Comparison of ENCODE assay signal across 13 cellular contexts in genomic region chr1:178573330-178573729, GRCh38.
DNase-seq lines count a peak whose midpoint lies in the region; ATAC-seq, FAIRE-seq and TF ChIP-seq lines count a peak whose summit lies in the region.
"Had no signal": no experiment of that assay in that cellular context is flagged by ENCODE, and none has a peak within 500 bp of the region (broad histone marks: within the 10 kb centered on the region; RNA-seq: fewer than 3 reads in every experiment).

No MANE protein-coding gene starts in this region.

- ATAC-seq in GM21360 (IDR thresholded peaks at IDR 0.05; ENCODE audit: unreplicated experiment) (peak; percentile 66), HG03045 (IDR thresholded peaks at IDR 0.05; ENCODE audit: unreplicated experiment) (peak; percentile 58), left lung (no peak)

- H3K4me3 Mint-ChIP-seq in IgD-negative memory B cell (peak overlapping the region in 2 of 4 donors; percentile 30 to 31), Caco-2 (ENCODE audit: unreplicated experiment) (no peak overlapping the region), chondrocyte (ENCODE audit: unreplicated experiment) (no peak overlapping the region)
- H3K4me3 Mint-ChIP-seq: activated naive CD4-positive, alpha-beta T cell treated with anti-CD3 and anti-CD28 coated beads, Interleukin-2, amount 50 U/mL, for 24 hours had no signal

- H3K9me3 Mint-ChIP-seq in IgD-negative memory B cell: no peaks in the 10 kb centered on the region
- no peaks in the 10 kb centered on the region for H3K9me3 Mint-ChIP-seq in Caco-2 (ENCODE audit: unreplicated experiment)
- no peaks in the 10 kb centered on the region for H3K9me3 Mint-ChIP-seq in chondrocyte (ENCODE audit: low read depth)
- H3K9me3 Mint-ChIP-seq: activated naive CD4-positive, alpha-beta T cell treated with anti-CD3 and anti-CD28 coated beads, Interleukin-2, amount 50 U/mL, for 24 hours had no signal

- H3K4me1 Mint-ChIP-seq in IgD-negative memory B cell: peaks cover 46 to 65% (median 58%) of the 10 kb centered on the region in 3 donors
- no peaks in the 10 kb centered on the region for H3K4me1 Mint-ChIP-seq in Caco-2 (ENCODE audit: low read depth, unreplicated experiment)
- peaks cover 8% of the 10 kb centered on the region for H3K4me1 Mint-ChIP-seq in chondrocyte (ENCODE audit: low read depth)
- H3K4me1 Mint-ChIP-seq: activated naive CD4-positive, alpha-beta T cell treated with anti-CD3 and anti-CD28 coated beads, Interleukin-2, amount 50 U/mL, for 24 hours had no signal

- H3K4me3 ChIP-seq in left lung (no peak overlapping the region), Caco-2 (ENCODE audit: low read depth, low read length) (no peak overlapping the region)

- H3K36me3 ChIP-seq in left lung (no peaks in the 10 kb centered on the region), Caco-2 (ENCODE audit: control insufficient read depth, insufficient read depth, low read length) (no peaks in the 10 kb centered on the region)

- POLR2A ChIA-PET in Caco-2 (lab: Charles Lee): no interaction called here

- H3K27me3 Mint-ChIP-seq in IgD-negative memory B cell: no peaks in the 10 kb centered on the region
- H3K27me3 Mint-ChIP-seq in Caco-2 (ENCODE audit: insufficient read depth, unreplicated experiment): no peaks in the 10 kb centered on the region
- H3K27me3 Mint-ChIP-seq in chondrocyte (ENCODE audit: low read depth): no peaks in the 10 kb centered on the region
- H3K27me3 Mint-ChIP-seq: activated naive CD4-positive, alpha-beta T cell treated with anti-CD3 and anti-CD28 coated beads, Interleukin-2, amount 50 U/mL, for 24 hours had no signal

- DNase-seq in GM18507 (ENCODE audit: extremely low spot score, insufficient read length, low read depth) (peak; percentile 14), left lung (no peak), Caco-2 (no peak), chondrocyte (ENCODE audit: low spot score) (no peak), C1 segment of cervical spinal cord (lab: John Stamatoyannopoulos, UW) (no peak)
- DNase-seq: NCI-H345; RPMI8226; stimulated activated naive CD4-positive, alpha-beta T cell had no signal

- H3K36me3 Mint-ChIP-seq in IgD-negative memory B cell (peaks cover 10% of the 10 kb centered on the region), Caco-2 (ENCODE audit: insufficient read depth, unreplicated experiment) (no peaks in the 10 kb centered on the region), chondrocyte (ENCODE audit: low read depth) (peaks cover 2% of the 10 kb centered on the region)

- no peak overlapping the region for H3K27ac ChIP-seq in left lung
- H3K27ac ChIP-seq: parathyroid adenoma had no signal

- H3K27ac Mint-ChIP-seq in IgD-negative memory B cell (peak overlapping the region in 2 of 3 donors; percentile 81 to 89), Caco-2 (ENCODE audit: unreplicated experiment) (no peak overlapping the region), chondrocyte (ENCODE audit: unreplicated experiment) (no peak overlapping the region)
- H3K27ac Mint-ChIP-seq: activated naive CD4-positive, alpha-beta T cell treated with anti-CD3 and anti-CD28 coated beads, Interleukin-2, amount 50 U/mL, for 24 hours had no signal

- FAIRE-seq in GM18507 (lab: Jason Lieb, UNC): peak; percentile 78

- H3K9me3 ChIP-seq in left lung (no peaks in the 10 kb centered on the region), Caco-2 (no peaks in the 10 kb centered on the region)

- TF ChIP-seq CTCF in left lung (IDR thresholded peaks at IDR 0.05) (no peak), Caco-2 (IDR thresholded peaks at IDR 0.05; ENCODE audit: insufficient read depth in 1 of 2, low read depth in 1 of 2, low read length in 1 of 2, severe bottlenecking in 1 of 2, unreplicated experiment in 1 of 2) (no peak), chondrocyte (IDR thresholded peaks at IDR 0.05) (no peak)

- CTCF ChIA-PET in Caco-2 (lab: Charles Lee): interaction anchor here (1.5 kb wide), 1 partner anchor 180 kb away, joined by 6 read pairs; no protein-coding TSS in a partner anchor

- no peaks in the 10 kb centered on the region for H3K4me1 ChIP-seq in left lung
- H3K4me1 ChIP-seq in Caco-2: no peaks in the 10 kb centered on the region
- H3K4me1 ChIP-seq: parathyroid adenoma had no signal

- intact Hi-C loops in left lung (cut with DNase I): no loop called here
- intact Hi-C loops in Caco-2 (cut with micrococcal nuclease; ENCODE audit: unreplicated experiment): no loop called here

- no TSS peak for BruUV-seq in Caco-2 (replicated peaks; lab: Mats Ljungman, UMichigan)

- H3K27me3 ChIP-seq in left lung: no peaks in the 10 kb centered on the region
- H3K27me3 ChIP-seq in Caco-2 (replicated peaks; ENCODE audit: control insufficient read depth, insufficient read depth, low read length): no peaks in the 10 kb centered on the region

Comparison
In these comparisons a context has a peak if more than half of its experiments do, and no peak if none do; other contexts are left out.
1. H3K27ac Mint-ChIP-seq: peak in IgD-negative memory B cell (2 of 3); none in Caco-2 (single experiment) and chondrocyte (single experiment).